ENCODE assay signal across 8 cellular contexts in genomic region chr6:73579851-73580246, GRCh38.
A peak's percentile ranks its signal among the peaks of the same experiment; 100 is the strongest.
DNase-seq lines count a peak whose midpoint lies in the region; ATAC-seq and TF ChIP-seq lines count a peak whose summit lies in the region.

No MANE protein-coding gene starts in this region.

- peak overlapping the region; percentile 25; the same call in 1 of the 2 replicates for H3K9ac ChIP-seq in MM.1S (ENCODE audit: low read length)
- peak overlapping the region; percentile 66 for H3K9ac ChIP-seq in iPS-15b (ENCODE audit: low read depth, low read length)

- in situ Hi-C loops in astrocyte of the cerebellum (cut with HindIII; ENCODE audit: low sequenced_read_pairs): no loop called here

- no peaks in the 10 kb centered on the region for H3K9me2 ChIP-seq in MM.1S (replicated peaks; ENCODE audit: insufficient read depth, low read length)

- DNase-seq in AG09319 (ENCODE audit: extremely low read depth, low read depth) (peak; percentile 87), MM.1S (peak; percentile 12), astrocyte of the cerebellum (ENCODE audit: low read depth) (peak; percentile 93), skeletal muscle cell (ENCODE audit: low read depth) (peak; percentile 85), COR-L47 (lab: John Stamatoyannopoulos, UW) (no peak)
- no peak for DNase-seq in stimulated activated CD4-positive, alpha-beta T cell treated with anti-CD3 and anti-CD28 coated beads, Interleukin-15, amount 100 ng/mL, for 24 hours

- H3K27me3 ChIP-seq in MM.1S (replicated peaks; ENCODE audit: insufficient read depth, low read length): no peaks in the 10 kb centered on the region
- H3K27me3 ChIP-seq in iPS-15b (ENCODE audit: control insufficient read depth, insufficient read depth, low read length): no peaks in the 10 kb centered on the region

- H3K4me3 ChIP-seq in MM.1S (ENCODE audit: low read length): peak overlapping the region; percentile 19; the same call in 1 of the 2 replicates
- H3K4me3 ChIP-seq in astrocyte of the cerebellum (ENCODE audit: low read depth, low read length): no peak overlapping the region
- no peak overlapping the region for H3K4me3 ChIP-seq in iPS-15b (ENCODE audit: low read depth, low read length)
- H3K4me3 ChIP-seq in skeletal muscle cell (ENCODE audit: low read depth, low read length): peak overlapping the region; percentile 7

- peaks cover 10% of the 10 kb centered on the region for H3F3A ChIP-seq in MM.1S (ENCODE audit: insufficient read depth, low read length)

- peak overlapping the region; percentile 56; the same call in 1 of the 2 replicates for H3K27ac ChIP-seq in MM.1S (ENCODE audit: low read length)

- H2AFZ ChIP-seq in MM.1S (ENCODE audit: low read length): peak overlapping the region; percentile 69

- peak overlapping the region; percentile 40; the same call in 1 of the 2 replicates for H3K4me2 ChIP-seq in MM.1S (ENCODE audit: low read depth, low read length)

- no peaks in the 10 kb centered on the region for H4K20me1 ChIP-seq in MM.1S (ENCODE audit: insufficient read depth, low read length)

- H3K4me1 ChIP-seq in MM.1S (ENCODE audit: low read length) (peaks cover 16% of the 10 kb centered on the region), iPS-15b (ENCODE audit: control insufficient read depth, insufficient read depth, low read length) (peaks cover 29% of the 10 kb centered on the region)

- peak; percentile 18 for ATAC-seq in GM19467 (IDR thresholded peaks at IDR 0.05; ENCODE audit: unreplicated experiment)

- H3K9me3 ChIP-seq in MM.1S (replicated peaks; ENCODE audit: insufficient read depth, low read length) (no peaks in the 10 kb centered on the region), iPS-15b (ENCODE audit: control insufficient read depth, insufficient read depth, low read length) (no peaks in the 10 kb centered on the region)

- no peaks in the 10 kb centered on the region for H3K36me3 ChIP-seq in MM.1S (replicated peaks; ENCODE audit: insufficient read depth, low read length)
- no peaks in the 10 kb centered on the region for H3K36me3 ChIP-seq in iPS-15b (ENCODE audit: control insufficient read depth, insufficient read depth, low read length)

- no peaks in the 10 kb centered on the region for H3K79me2 ChIP-seq in MM.1S (ENCODE audit: low read length)

- TF ChIP-seq CTCF in AG09319 (IDR thresholded peaks at IDR 0.05; ENCODE audit: low read depth, low read length) (no peak), MM.1S (IDR thresholded peaks at IDR 0.05; ENCODE audit: low read length) (no peak), astrocyte of the cerebellum (IDR thresholded peaks at IDR 0.05; ENCODE audit: low read depth, low read length, missing control alignments) (no peak)

Comparison
In these comparisons a context has a peak if more than half of its experiments do, and no peak if none do; other contexts are left out.
1. DNase-seq: peak in AG09319 (single experiment), MM.1S (single experiment), astrocyte of the cerebellum (single experiment) and skeletal muscle cell (single experiment); none in COR-L47 (single experiment) and stimulated activated CD4-positive, alpha-beta T cell treated with anti-CD3 and anti-CD28 coated beads, Interleukin-15, amount 100 ng/mL, for 24 hours (single experiment).
2. H3K4me3 ChIP-seq: peak in MM.1S (single experiment) and skeletal muscle cell (single experiment); none in astrocyte of the cerebellum (single experiment) and iPS-15b (single experiment).